32 cellular contexts compared by ENCODE assay signal in the genomic region with DNA sequence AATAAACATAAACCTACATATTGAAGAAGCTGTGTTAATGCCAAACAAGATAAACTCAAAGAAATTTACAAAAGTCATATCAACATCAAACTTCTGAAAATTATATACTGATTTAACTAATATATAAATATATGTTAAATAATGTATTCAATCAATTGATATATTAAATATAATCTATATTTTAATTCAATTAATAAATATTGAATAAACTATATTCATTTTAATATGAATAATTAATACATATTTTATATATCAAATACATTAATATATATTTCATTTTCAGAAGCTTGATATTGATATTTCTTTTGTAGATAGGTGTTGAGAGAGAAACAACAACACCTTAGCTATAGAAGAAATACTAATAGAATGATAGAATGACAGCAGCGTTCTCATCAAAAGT.
"Had no signal": no experiment of that assay in that cellular context is flagged by ENCODE, and none has a peak within 500 bp of the region (broad histone marks: within the 10 kb centered on the region; RNA-seq: fewer than 3 reads in every experiment).

No MANE protein-coding gene starts in this region.

- H3K4me3 Mint-ChIP-seq: activated B cell treated with CpG ODN at 0.5 μM for 24 hours; activated CD8-positive, alpha-beta T cell treated with anti-CD3 and anti-CD28 coated beads for 36 hours; activated naive CD4-positive, alpha-beta T cell treated with anti-CD3 and anti-CD28 coated beads for 36 hours; activated naive CD4-positive, alpha-beta T cell treated with anti-CD3 and anti-CD28 coated beads, Interleukin-2, amount 50 U/mL, for 24 hours; activated naive CD8-positive, alpha-beta T cell treated with anti-CD3 and anti-CD28 coated beads for 36 hours; activated naive CD8-positive, alpha-beta T cell treated with anti-CD3 and anti-CD28 coated beads, Interleukin-2, amount 50 U/mL, for 24 hours; activated T-cell treated with anti-CD3 and anti-CD28 coated beads, Interleukin-2, amount 50 U/mL, for 4 hours; activated T-helper 1 cell treated with anti-CD3 and anti-CD28 coated beads, Interleukin-12 subunit alpha, Interleukin-12 subunit beta, Interleukin-2, Interleukin-4 antibody, amounts not matched to agents 30 ng/mL and 10 ng/mL and 1 ng/mL, durations not matched to agents 14 hours and 24 hours and 36 hours; dendritic cell treated with granulocyte-macrophage colony-stimulating factor and Interleukin-4, amounts not matched to agents 40 ng/mL and 50 ng/mL, for 4 days; endodermal cell had no signal

- H3K27ac Mint-ChIP-seq: activated B cell treated with CpG ODN at 0.5 μM for 24 hours; activated CD8-positive, alpha-beta T cell treated with anti-CD3 and anti-CD28 coated beads for 36 hours; activated naive CD4-positive, alpha-beta T cell treated with anti-CD3 and anti-CD28 coated beads for 36 hours; activated naive CD4-positive, alpha-beta T cell treated with anti-CD3 and anti-CD28 coated beads, Interleukin-2, amount 50 U/mL, for 24 hours; activated naive CD8-positive, alpha-beta T cell treated with anti-CD3 and anti-CD28 coated beads for 36 hours; activated naive CD8-positive, alpha-beta T cell treated with anti-CD3 and anti-CD28 coated beads, Interleukin-2, amount 50 U/mL, for 24 hours; activated T-helper 1 cell treated with anti-CD3 and anti-CD28 coated beads, Interleukin-12 subunit alpha, Interleukin-12 subunit beta, Interleukin-2, Interleukin-4 antibody, amounts not matched to agents 30 ng/mL and 10 ng/mL and 1 ng/mL, durations not matched to agents 14 hours and 24 hours and 36 hours; activated T-helper 2 cell treated with anti-CD3 and anti-CD28 coated beads, Interferon-gamma antibody, Interleukin-2, Interleukin-4, amounts not matched to agents 10 μg/mL and 5 μg/mL and 100 μg/mL, durations not matched to agents 14 hours and 24 hours and 36 hours; dendritic cell treated with granulocyte-macrophage colony-stimulating factor and Interleukin-4, amounts not matched to agents 40 ng/mL and 50 ng/mL, for 4 days; endodermal cell had no signal

- H3K27me3 ChIP-seq: adrenal gland, body of pancreas, colonic mucosa, dorsolateral prefrontal cortex, esophagus muscularis mucosa, foreskin keratinocyte, gastroesophageal sphincter, heart right ventricle had no signal

- H3K9me3 Mint-ChIP-seq: activated T-helper 1 cell treated with anti-CD3 and anti-CD28 coated beads, Interleukin-12 subunit alpha, Interleukin-12 subunit beta, Interleukin-2, Interleukin-4 antibody, amounts not matched to agents 30 ng/mL and 10 ng/mL and 1 ng/mL, durations not matched to agents 14 hours and 24 hours and 36 hours; activated T-helper 2 cell treated with anti-CD3 and anti-CD28 coated beads, Interferon-gamma antibody, Interleukin-2, Interleukin-4, amounts not matched to agents 10 μg/mL and 5 μg/mL and 100 μg/mL, durations not matched to agents 14 hours and 24 hours and 36 hours had no signal

- H3K36me3 Mint-ChIP-seq: activated naive CD4-positive, alpha-beta T cell treated with anti-CD3 and anti-CD28 coated beads, Interleukin-2, amount 50 U/mL, for 24 hours; activated naive CD8-positive, alpha-beta T cell treated with anti-CD3 and anti-CD28 coated beads for 36 hours had no signal

- H3K9me3 ChIP-seq: adrenal gland, body of pancreas, colonic mucosa, gastroesophageal sphincter had no signal

- H3K4me1 ChIP-seq: adrenal gland, body of pancreas, colonic mucosa, esophagus muscularis mucosa, foreskin keratinocyte, gastroesophageal sphincter, heart right ventricle had no signal

- H3K4me1 Mint-ChIP-seq: activated B cell treated with CpG ODN at 0.5 μM for 24 hours; activated naive CD4-positive, alpha-beta T cell treated with anti-CD3 and anti-CD28 coated beads, Interleukin-2, amount 50 U/mL, for 24 hours; activated naive CD8-positive, alpha-beta T cell treated with anti-CD3 and anti-CD28 coated beads for 36 hours; activated naive CD8-positive, alpha-beta T cell treated with anti-CD3 and anti-CD28 coated beads, Interleukin-2, amount 50 U/mL, for 24 hours; endodermal cell had no signal

- ATAC-seq: activated CD4-positive, CD25-positive, alpha-beta regulatory T cell treated with anti-CD3 and anti-CD28 coated beads, Interleukin-2, amount 50 U/mL, for 24 hours; activated CD8-positive, alpha-beta T cell treated with anti-CD3 and anti-CD28 coated beads for 36 hours; activated naive CD8-positive, alpha-beta T cell treated with anti-CD3 and anti-CD28 coated beads, Interleukin-2, amount 50 U/mL, for 24 hours; activated T-cell treated with anti-CD3 and anti-CD28 coated beads, Interleukin-2, amount 50 U/mL, for 4 hours; body of pancreas; foreskin keratinocyte; gastroesophageal sphincter; heart right ventricle had no signal

- DNase-seq: activated B cell treated with CpG ODN at 0.5 μM for 24 hours; activated CD4-positive, alpha-beta T cell treated with anti-CD3 and anti-CD28 coated beads for 48 hours; activated CD4-positive, alpha-beta T cell treated with anti-CD3 and anti-CD28 coated beads, Interleukin-2, amount 50 U/mL, for 1 hour; activated CD4-positive, alpha-beta T cell treated with anti-CD3 and anti-CD28 coated beads, Interleukin-2, amount 50 U/mL, for 48 hours; activated CD8-positive, alpha-beta memory T cell treated with anti-CD3 and anti-CD28 coated beads for 24 hours; activated CD8-positive, alpha-beta T cell treated with anti-CD3 and anti-CD28 coated beads for 36 hours; activated effector memory CD4-positive, alpha-beta T cell treated with anti-CD3 and anti-CD28 coated beads, Interleukin-2, amount 50 U/mL, for 16 hours; activated naive CD4-positive, alpha-beta T cell treated with anti-CD3 and anti-CD28 coated beads for 36 hours; activated naive CD8-positive, alpha-beta T cell treated with anti-CD3 and anti-CD28 coated beads for 36 hours; activated naive CD8-positive, alpha-beta T cell treated with anti-CD3 and anti-CD28 coated beads, Interleukin-2, amount 50 U/mL, for 24 hours; activated T-cell treated with anti-CD3 and anti-CD28 coated beads, Interleukin-2, amount 50 U/mL, for 4 hours; adrenal gland; amygdala; aorta; body of pancreas; caudate nucleus; colonic mucosa; dorsolateral prefrontal cortex; effector memory CD4-positive, alpha-beta T cell; endodermal cell; erythroblast; foreskin keratinocyte; heart right ventricle; T-helper 2 cell had no signal

- H3K36me3 ChIP-seq: adrenal gland, colonic mucosa, esophagus muscularis mucosa, gastroesophageal sphincter, heart right ventricle had no signal

- H3K27ac ChIP-seq: adrenal gland, body of pancreas, colonic mucosa, dorsolateral prefrontal cortex, esophagus muscularis mucosa, foreskin keratinocyte, gastroesophageal sphincter, heart right ventricle, VCaP had no signal

- H3K4me3 ChIP-seq: adrenal gland, body of pancreas, colonic mucosa, dorsolateral prefrontal cortex, esophagus muscularis mucosa, gastroesophageal sphincter, heart right ventricle had no signal

- H3K27me3 Mint-ChIP-seq: activated B cell treated with CpG ODN at 0.5 μM for 24 hours; activated CD8-positive, alpha-beta T cell treated with anti-CD3 and anti-CD28 coated beads for 36 hours; activated naive CD4-positive, alpha-beta T cell treated with anti-CD3 and anti-CD28 coated beads, Interleukin-2, amount 50 U/mL, for 24 hours; activated naive CD8-positive, alpha-beta T cell treated with anti-CD3 and anti-CD28 coated beads for 36 hours; activated naive CD8-positive, alpha-beta T cell treated with anti-CD3 and anti-CD28 coated beads, Interleukin-2, amount 50 U/mL, for 24 hours; dendritic cell treated with granulocyte-macrophage colony-stimulating factor and Interleukin-4, amounts not matched to agents 40 ng/mL and 50 ng/mL, for 4 days had no signal
